Comparison of ENCODE assay signal across 21 cellular contexts in genomic region chr10:13852872-13853271, GRCh38.
DNase-seq lines count a peak whose midpoint lies in the region; ATAC-seq and TF ChIP-seq lines count a peak whose summit lies in the region.
"Had no signal": no experiment of that assay in that cellular context is flagged by ENCODE, and none has a peak within 500 bp of the region (broad histone marks: within the 10 kb centered on the region; RNA-seq: fewer than 3 reads in every experiment).

No MANE protein-coding gene starts in this region.

- CTCF ChIA-PET in activated CD4-positive, alpha-beta memory T cell treated with anti-CD3 and anti-CD28 coated beads for 36 hours (lab: Charles Lee) = no interaction called here

- 72% methylated on average over 5 of the region's 5 CpGs for WGBS in upper lobe of left lung, 2 donors

- H3K9me3 ChIP-seq in left ventricle myocardium inferior (replicated peaks) (no peaks in the 10 kb centered on the region), upper lobe of left lung (no peaks in the 10 kb centered on the region)
- H3K9me3 ChIP-seq: neutrophil had no signal

- no peak overlapping the region for H3K27ac Mint-ChIP-seq in activated CD4-positive, alpha-beta memory T cell treated with anti-CD3 and anti-CD28 coated beads for 36 hours
- H3K27ac Mint-ChIP-seq: activated CD8-positive, alpha-beta memory T cell treated with anti-CD3 and anti-CD28 coated beads, Interleukin-2, amount 10 ng/mL, durations not matched to agents 7 days and 5 days; activated T-helper 2 cell treated with anti-CD3 and anti-CD28 coated beads, Interferon-gamma antibody, Interleukin-2, Interleukin-4, amounts not matched to agents 10 μg/mL and 5 μg/mL and 100 μg/mL, durations not matched to agents 14 hours and 24 hours and 36 hours; CD4-positive, alpha-beta memory T cell; T-cell had no signal

- H3K4me1 ChIP-seq in left ventricle myocardium inferior (peaks cover 62% of the 10 kb centered on the region), upper lobe of left lung (peaks cover 0 to 8% (median 0%) of the 10 kb centered on the region in 4 donors)

- H3K36me3 Mint-ChIP-seq in activated CD4-positive, alpha-beta memory T cell treated with anti-CD3 and anti-CD28 coated beads for 36 hours = no peaks in the 10 kb centered on the region
- H3K36me3 Mint-ChIP-seq: activated CD8-positive, alpha-beta memory T cell treated with anti-CD3 and anti-CD28 coated beads, Interleukin-2, amount 10 ng/mL, durations not matched to agents 7 days and 5 days; T-cell had no signal

- no peaks in the 10 kb centered on the region for H3K36me3 ChIP-seq in left ventricle myocardium inferior
- no peaks in the 10 kb centered on the region for H3K36me3 ChIP-seq in upper lobe of left lung
- H3K36me3 ChIP-seq: neutrophil had no signal

- no peak for TF ChIP-seq CTCF in coronary artery (IDR thresholded peaks at IDR 0.05)
- TF ChIP-seq CTCF in left ventricle myocardium inferior (IDR thresholded peaks at IDR 0.05; ENCODE audit: borderline replicate concordance) = no peak
- no peak for TF ChIP-seq CTCF in omental fat pad (IDR thresholded peaks at IDR 0.05)
- no peak for TF ChIP-seq CTCF in upper lobe of left lung (IDR thresholded peaks at IDR 0.05)

- H3K27ac ChIP-seq in coronary artery = peak overlapping the region; percentile 87 to 90
- H3K27ac ChIP-seq in left ventricle myocardium inferior (replicated peaks) = peak overlapping the region; percentile 84
- H3K27ac ChIP-seq in upper lobe of left lung = peak overlapping the region in 2 of 4 donors; percentile 47 to 53
- H3K27ac ChIP-seq: epithelial cell of prostate, GM23248 had no signal

- no peaks in the 10 kb centered on the region for H3K9me3 Mint-ChIP-seq in activated CD4-positive, alpha-beta memory T cell treated with anti-CD3 and anti-CD28 coated beads for 36 hours
- H3K9me3 Mint-ChIP-seq: activated T-helper 2 cell treated with anti-CD3 and anti-CD28 coated beads, Interferon-gamma antibody, Interleukin-2, Interleukin-4, amounts not matched to agents 10 μg/mL and 5 μg/mL and 100 μg/mL, durations not matched to agents 14 hours and 24 hours and 36 hours; CD4-positive, alpha-beta memory T cell; T-cell had no signal

- peak in 1 of 4 donors; percentile 19 for TF ChIP-seq POLR2A in upper lobe of left lung (IDR thresholded peaks at IDR 0.05)

- POLR2A ChIA-PET in activated CD4-positive, alpha-beta memory T cell treated with anti-CD3 and anti-CD28 coated beads for 36 hours (lab: Charles Lee) = no interaction called here

- H3K4me3 ChIP-seq in coronary artery (no peak overlapping the region), left ventricle myocardium inferior (no peak overlapping the region), upper lobe of left lung (no peak overlapping the region)
- H3K4me3 ChIP-seq: GM12878, GM23248, K562 had no signal

- ATAC-seq in omental fat pad (ENCODE audit: low FRiP score) = peak; percentile 52
- peak; percentile 45 to 62 for ATAC-seq in upper lobe of left lung (ENCODE audit: low FRiP score in 2 of 2)
- no peak for ATAC-seq in HG03342 (IDR thresholded peaks at IDR 0.05; ENCODE audit: unreplicated experiment)
- ATAC-seq: activated CD8-positive, alpha-beta memory T cell treated with anti-CD3 and anti-CD28 coated beads, Interleukin-2, amount 10 ng/mL, durations not matched to agents 7 days and 5 days; GM12878; K562; T-cell had no signal

- H3K27me3 ChIP-seq in left ventricle myocardium inferior (ENCODE audit: low read depth) (no peaks in the 10 kb centered on the region), upper lobe of left lung (no peaks in the 10 kb centered on the region)

- peak in 2 of 4 donors; percentile 55 to 88 for TF ChIP-seq EP300 in upper lobe of left lung (IDR thresholded peaks at IDR 0.05)

- H3K4me1 Mint-ChIP-seq in activated CD4-positive, alpha-beta memory T cell treated with anti-CD3 and anti-CD28 coated beads for 36 hours (ENCODE audit: low read depth) = no peaks in the 10 kb centered on the region
- H3K4me1 Mint-ChIP-seq: activated CD8-positive, alpha-beta memory T cell treated with anti-CD3 and anti-CD28 coated beads, Interleukin-2, amount 10 ng/mL, durations not matched to agents 7 days and 5 days had no signal

- intact Hi-C loops in left ventricle myocardium inferior (cut with micrococcal nuclease) = no loop called here
- intact Hi-C loops in activated CD4-positive, alpha-beta memory T cell treated with anti-CD3 and anti-CD28 coated beads for 36 hours (cut with micrococcal nuclease) = no loop called here

- DNase-seq in coronary artery (ENCODE audit: low spot score) = no peak
- DNase-seq in left ventricle myocardium inferior = no peak
- no peak for DNase-seq in omental fat pad (ENCODE audit: low spot score)
- peak in 1 of 2 donors; percentile 48 for DNase-seq in upper lobe of left lung
- DNase-seq in activated CD4-positive, alpha-beta memory T cell treated with anti-CD3 and anti-CD28 coated beads for 36 hours = no peak
- DNase-seq in HuH-7.5 (ENCODE audit: low spot score) = no peak
- DNase-seq in NCI-H82 (lab: John Stamatoyannopoulos, UW) = no peak
- DNase-seq: activated CD4-positive, alpha-beta T cell treated with anti-CD3 and anti-CD28 coated beads for 4 hours; activated CD8-positive, alpha-beta memory T cell treated with anti-CD3 and anti-CD28 coated beads, Interleukin-2, amount 10 ng/mL, durations not matched to agents 7 days and 5 days; CD4-positive, alpha-beta memory T cell; foreskin melanocyte; GM23248; NCI-H1694 treated with DMSO at 0.1 percent for 48 hours; retina; T-cell had no signal

- no peak overlapping the region for H3K4me3 Mint-ChIP-seq in activated CD4-positive, alpha-beta memory T cell treated with anti-CD3 and anti-CD28 coated beads for 36 hours
- H3K4me3 Mint-ChIP-seq: activated CD8-positive, alpha-beta memory T cell treated with anti-CD3 and anti-CD28 coated beads, Interleukin-2, amount 10 ng/mL, durations not matched to agents 7 days and 5 days; CD4-positive, alpha-beta memory T cell; T-cell had no signal

- no peaks in the 10 kb centered on the region for H3K27me3 Mint-ChIP-seq in activated CD4-positive, alpha-beta memory T cell treated with anti-CD3 and anti-CD28 coated beads for 36 hours
